In genomic region chr6:109491207-109491938, GRCh38 we compare ENCODE assay signal across 8 cellular contexts. TPM values are rescaled to one million over a fixed set of nuclear protein-coding genes. Genes with fewer than 3 reads are reported as not detected.
DNase-seq lines count a peak whose midpoint lies in the region; ATAC-seq and TF ChIP-seq lines count a peak whose summit lies in the region.

No MANE protein-coding gene starts in this region.

- no peaks in the 10 kb centered on the region for H3K79me2 ChIP-seq in MM.1S (ENCODE audit: low read length)

- peak; percentile 83 to 92 for ATAC-seq in activated CD4-positive, CD25-positive, alpha-beta regulatory T cell treated with anti-CD3 and anti-CD28 coated beads, Interleukin-2, amount 50 U/mL, for 24 hours

- H3K9ac ChIP-seq in MM.1S (ENCODE audit: low read length), result no peak overlapping the region

- H4K20me1 ChIP-seq in MM.1S (ENCODE audit: insufficient read depth, low read length), result no peaks in the 10 kb centered on the region

- H3K4me2 ChIP-seq in MM.1S (ENCODE audit: low read depth, low read length), result peak overlapping the region; percentile 18

- H3K9me2 ChIP-seq in MM.1S (replicated peaks; ENCODE audit: insufficient read depth, low read length), result no peaks in the 10 kb centered on the region

- H3K36me3 ChIP-seq in MM.1S (replicated peaks; ENCODE audit: insufficient read depth, low read length), result no peaks in the 10 kb centered on the region
- H3K36me3 ChIP-seq in brain microvascular endothelial cell (replicated peaks), result no peaks in the 10 kb centered on the region

- 0 out of 2 replicates have a peak, but pooled peaks cover 4% of the 10 kb centered on the region for H3F3A ChIP-seq in MM.1S (ENCODE audit: insufficient read depth, low read length)

- TF ChIP-seq CTCF in MM.1S (IDR thresholded peaks at IDR 0.05; ENCODE audit: low read length) (no peak), brain (conservative IDR thresholded peaks at IDR 0.05) (no peak), glutamatergic neuron (IDR thresholded peaks at IDR 0.05; ENCODE audit: partially characterized antibody, unreplicated experiment) (no peak), brain microvascular endothelial cell (IDR thresholded peaks at IDR 0.05; ENCODE audit: low read depth, low read length, missing control alignments) (no peak)

- H3K9me3 ChIP-seq in MM.1S (replicated peaks; ENCODE audit: insufficient read depth, low read length), result no peaks in the 10 kb centered on the region

- peak overlapping the region; percentile 14; the same call in 1 of the 2 replicates for H3K27ac ChIP-seq in MM.1S (ENCODE audit: low read length)
- no peak overlapping the region for H3K27ac ChIP-seq in brain microvascular endothelial cell

- peak overlapping the region in 3 of 5 experiments; percentile 0 to 66 (median 64) for H3K27ac Mint-ChIP-seq in brain
- H3K27ac Mint-ChIP-seq in glutamatergic neuron (ENCODE audit: unreplicated experiment), result no peak overlapping the region

- H3K4me3 ChIP-seq in MM.1S (ENCODE audit: low read length), result no peak overlapping the region
- no peak overlapping the region for H3K4me3 ChIP-seq in brain microvascular endothelial cell (ENCODE audit: low read depth, low read length)

- peaks cover 25% of the 10 kb centered on the region for H3K4me1 Mint-ChIP-seq in brain
- peaks cover 10% of the 10 kb centered on the region for H3K4me1 Mint-ChIP-seq in glutamatergic neuron (ENCODE audit: low read depth, unreplicated experiment)

- peak overlapping the region; percentile 7 for H2AFZ ChIP-seq in MM.1S (ENCODE audit: low read length)

- no peak for DNase-seq in activated CD4-positive, CD25-positive, alpha-beta regulatory T cell (lab: John Stamatoyannopoulos, UW)
- DNase-seq in MM.1S, result peak; percentile 61
- DNase-seq in retina, result peak; percentile 66
- DNase-seq in glutamatergic neuron, result no peak
- DNase-seq in CD1c-positive myeloid dendritic cell (ENCODE audit: extremely low spot score), result no peak
- no peak for DNase-seq in brain microvascular endothelial cell

- in situ Hi-C loops in brain microvascular endothelial cell (cut with HindIII; ENCODE audit: low pct_ligation_motif_present, low sequenced_read_pairs), result no loop called here

- H3K27me3 ChIP-seq in MM.1S (replicated peaks; ENCODE audit: insufficient read depth, low read length) (no peaks in the 10 kb centered on the region), brain microvascular endothelial cell (replicated peaks) (no peaks in the 10 kb centered on the region)

- H3K36me3 Mint-ChIP-seq in brain, result no peaks in the 10 kb centered on the region
- no peaks in the 10 kb centered on the region for H3K36me3 Mint-ChIP-seq in glutamatergic neuron (ENCODE audit: unreplicated experiment)

- H3K4me3 Mint-ChIP-seq in brain, result peak overlapping the region in 2 of 5 experiments; percentile 2 to 39
- no peak overlapping the region for H3K4me3 Mint-ChIP-seq in glutamatergic neuron (ENCODE audit: unreplicated experiment)

- H3K27me3 Mint-ChIP-seq in brain (peaks cover 5% of the 10 kb centered on the region), glutamatergic neuron (ENCODE audit: unreplicated experiment) (no peaks in the 10 kb centered on the region)

- H3K4me1 ChIP-seq in MM.1S (ENCODE audit: low read length), result peaks cover 17% of the 10 kb centered on the region

- H3K9me3 Mint-ChIP-seq in brain, result no peaks in the 10 kb centered on the region
- no peaks in the 10 kb centered on the region for H3K9me3 Mint-ChIP-seq in glutamatergic neuron (ENCODE audit: unreplicated experiment)

RNA-seq across cellular contexts. Expression of gene ZBTB24, which starts 8.4 kb away (rescaled TPM):
- polyA plus RNA-seq in brain (ENCODE audit: insufficient read depth, low read depth, low replicate concordance), result 4.5 TPM
- total RNA-seq in glutamatergic neuron (ENCODE audit: unreplicated experiment), result 6.4 TPM

RNA-seq across cellular contexts. Expression of gene MICAL1, which starts 35.8 kb away (rescaled TPM):
- 119 TPM for polyA plus RNA-seq in brain (ENCODE audit: insufficient read depth, low read depth, low replicate concordance)
- total RNA-seq in glutamatergic neuron (ENCODE audit: unreplicated experiment), result 782 TPM

RNA-seq across cellular contexts. Expression of gene SMPD2, which starts 50.8 kb away (rescaled TPM):
- polyA plus RNA-seq in brain (ENCODE audit: insufficient read depth, low read depth, low replicate concordance), result 20.0 TPM
- total RNA-seq in glutamatergic neuron (ENCODE audit: unreplicated experiment), result 6.4 TPM

RNA-seq across cellular contexts. Expression of gene PPIL6, which starts 50.9 kb away (rescaled TPM):
- polyA plus RNA-seq in brain (ENCODE audit: insufficient read depth, low read depth, low replicate concordance), result 7.6 TPM
- 0.83 TPM for total RNA-seq in glutamatergic neuron (ENCODE audit: unreplicated experiment)

Comparison
In these comparisons a context has a peak if more than half of its experiments do, and no peak if none do; other contexts are left out.
1. DNase-seq: peak in MM.1S (single experiment) and retina (single experiment); none in activated CD4-positive, CD25-positive, alpha-beta regulatory T cell (0 of 4), glutamatergic neuron (single experiment), CD1c-positive myeloid dendritic cell (single experiment) and brain microvascular endothelial cell (single experiment).